Comparison of ENCODE assay signal across 24 cellular contexts in genomic region chr5:172622091-172623046, GRCh38. TPM values are rescaled to one million over a fixed set of nuclear protein-coding genes. Genes with fewer than 3 reads are reported as not detected.
DNase-seq lines count a peak whose midpoint lies in the region; ATAC-seq and TF ChIP-seq lines count a peak whose summit lies in the region.
"Had no signal": no experiment of that assay in that cellular context is flagged by ENCODE, and none has a peak within 500 bp of the region (broad histone marks: within the 10 kb centered on the region; RNA-seq: fewer than 3 reads in every experiment).

No MANE protein-coding gene starts in this region.

- TF ChIP-seq CTCF in right atrium auricular region (IDR thresholded peaks at IDR 0.05) = no peak
- TF ChIP-seq CTCF in WERI-Rb-1 (IDR thresholded peaks at IDR 0.05; ENCODE audit: low read depth, low read length) = peak; percentile 30
- TF ChIP-seq CTCF in spleen (IDR thresholded peaks at IDR 0.05 in 8 of 11, conservative IDR thresholded peaks at IDR 0.05 in 3 of 11) = no peak

- in situ Hi-C loops in G401 (cut with HindIII; ENCODE audit: low sequenced_read_pairs) = no loop called here

- H3K27ac ChIP-seq in right atrium auricular region (no peak overlapping the region), WERI-Rb-1 (no peak overlapping the region), spleen (no peak overlapping the region)
- H3K27ac ChIP-seq: BLaER1 treated with 17β-estradiol and CSF1 and Interleukin-3, amounts not matched to agents 10 nM and 100 nM; body of pancreas; coronary artery; GM23248; pancreas; RWPE1 had no signal

- H3K27me3 ChIP-seq in right atrium auricular region = no peaks in the 10 kb centered on the region
- H3K27me3 ChIP-seq in WERI-Rb-1 (ENCODE audit: insufficient read depth, low read depth, severe bottlenecking) = no peaks in the 10 kb centered on the region
- H3K27me3 ChIP-seq in spleen (replicated peaks in 1 of 7) = no peaks in the 10 kb centered on the region
- H3K27me3 ChIP-seq: BLaER1 treated with 17β-estradiol and CSF1 and Interleukin-3, amounts not matched to agents 10 nM and 100 nM; body of pancreas; heart right ventricle; pancreas had no signal

- no peaks in the 10 kb centered on the region for H3K36me3 ChIP-seq in right atrium auricular region
- H3K36me3 ChIP-seq in WERI-Rb-1 = no peaks in the 10 kb centered on the region
- no peaks in the 10 kb centered on the region for H3K36me3 ChIP-seq in spleen
- H3K36me3 ChIP-seq: BLaER1 treated with 17β-estradiol and CSF1 and Interleukin-3, amounts not matched to agents 10 nM and 100 nM; heart right ventricle; pancreas had no signal

- no peaks in the 10 kb centered on the region for H3K4me1 ChIP-seq in right atrium auricular region
- H3K4me1 ChIP-seq in spleen = no peaks in the 10 kb centered on the region
- H3K4me1 ChIP-seq: pancreas had no signal

- DNase-seq in Right ventricle myocardium superior (no peak), right atrium auricular region (ENCODE audit: low spot score) (no peak), WERI-Rb-1 (no peak), left kidney (ENCODE audit: low read depth, low spot score) (peak; percentile 73), spleen (peak; percentile 37), G401 (ENCODE audit: low spot score) (no peak), erythroblast (lab: John Stamatoyannopoulos, UW) (no peak), SIG-M5 (lab: John Stamatoyannopoulos, UW) (no peak)
- DNase-seq: ACHN; activated CD8-positive, alpha-beta memory T cell treated with anti-CD3 and anti-CD28 coated beads, Interleukin-2, amount 50 U/mL, for 48 hours; activated naive CD8-positive, alpha-beta T cell treated with anti-CD3 and anti-CD28 coated beads, Interleukin-2, amount 10 ng/mL, durations not matched to agents 7 days and 5 days; body of pancreas; GM23248; heart right ventricle; immature natural killer cell; NCI-H1930; NCI-H446; NK-92 treated with Interleukin-12 subunit alpha and Interleukin-12 subunit beta, amount 100 ng/mL, for 24 hours; pancreas; stimulated activated CD4-positive, alpha-beta T cell treated with anti-CD3 and anti-CD28 coated beads, Interleukin-2, amount 100 ng/mL, for 24 hours; stimulated activated naive CD4-positive, alpha-beta T cell had no signal

- TF ChIP-seq POLR2A in spleen (IDR thresholded peaks at IDR 0.05) = no peak
- TF ChIP-seq POLR2A in erythroblast (IDR thresholded peaks at IDR 0.05; ENCODE audit: low read length) = no peak

- 87 to 90% (median 90%) methylated on average over 22 of the region's 22 CpGs for WGBS in spleen, 5 donors

- intact Hi-C loops in Right ventricle myocardium superior (cut with DNase I) (no loop called here), spleen (cut with DNase I; ENCODE audit: low total_unique reads) (no loop called here)

- no peaks in the 10 kb centered on the region for H3K9me3 ChIP-seq in right atrium auricular region
- no peaks in the 10 kb centered on the region for H3K9me3 ChIP-seq in WERI-Rb-1 (ENCODE audit: severe bottlenecking)
- H3K9me3 ChIP-seq in spleen = no peaks in the 10 kb centered on the region
- H3K9me3 ChIP-seq: BLaER1 treated with 17β-estradiol and CSF1 and Interleukin-3, amounts not matched to agents 10 nM and 100 nM; body of pancreas; heart right ventricle; pancreas had no signal

- ATAC-seq in Right ventricle myocardium superior (ENCODE audit: poor library complexity) = peak; percentile 18
- ATAC-seq: body of pancreas, heart right ventricle, pancreas had no signal

- H3K4me3 ChIP-seq in right atrium auricular region (no peak overlapping the region), WERI-Rb-1 (ENCODE audit: low read depth, low read length) (no peak overlapping the region), spleen (no peak overlapping the region)
- H3K4me3 ChIP-seq: BLaER1 treated with 17β-estradiol and CSF1 and Interleukin-3, amounts not matched to agents 10 nM and 100 nM; body of pancreas; coronary artery; GM23248; heart right ventricle; pancreas had no signal

RNA-seq across cellular contexts. Expression of gene NEURL1B, which starts 18.7 kb away (rescaled TPM):
- total RNA-seq in Right ventricle myocardium superior (28.8 TPM), right atrium auricular region (10 to 100 TPM; 17.9 to 22.4 TPM), spleen (1 to 10 TPM in 6 of 7 donors, under 1 TPM in 1; 0.85 to 2.5 (median 1.6) TPM)
- polyA plus RNA-seq in spleen = 1 to 10 TPM in 1 of 3 donors, under 1 TPM in 2; 0.26 to 1.0 (median 0.49) TPM
- 0.75 and 1.6 TPM in 2 replicates for total RNA-seq in G401 (2014; rRNA removed; shearing (Covaris generic))

Comparison
In these comparisons a context has a peak if more than half of its experiments do, and no peak if none do; other contexts are left out.
1. DNase-seq: peak in left kidney (single experiment) and spleen (single experiment); none in Right ventricle myocardium superior (single experiment), right atrium auricular region (single experiment), WERI-Rb-1 (single experiment), G401 (single experiment), erythroblast (0 of 2) and SIG-M5 (single experiment).